20 cellular contexts compared by ENCODE assay signal in genomic region chr1:228197555-228198147, GRCh38.
"Had no signal": no experiment of that assay in that cellular context is flagged by ENCODE, and none has a peak within 500 bp of the region (broad histone marks: within the 10 kb centered on the region; RNA-seq: fewer than 3 reads in every experiment).

No MANE protein-coding gene starts in this region.

- H3K27ac Mint-ChIP-seq: activated naive CD8-positive, alpha-beta T cell treated with anti-CD3 and anti-CD28 coated beads for 36 hours; activated T-helper 1 cell treated with anti-CD3 and anti-CD28 coated beads, Interleukin-12 subunit alpha, Interleukin-12 subunit beta, Interleukin-2, Interleukin-4 antibody, amounts not matched to agents 30 ng/mL and 10 ng/mL and 1 ng/mL, durations not matched to agents 14 hours and 24 hours and 36 hours; endodermal cell; natural killer cell treated with Interleukin-12 subunit alpha and Interleukin-12 subunit beta and Interleukin-15 and Interleukin-18, amount 100 ng/mL, for 72 hours; stimulated activated naive CD8-positive, alpha-beta T cell treated with anti-CD3 and anti-CD28 coated beads, Interleukin-15, amount 100 ng/mL, for 72 hours; T-helper 17 cell had no signal

- H3K4me1 Mint-ChIP-seq: activated naive CD8-positive, alpha-beta T cell treated with anti-CD3 and anti-CD28 coated beads for 36 hours; endodermal cell; stimulated activated naive CD8-positive, alpha-beta T cell treated with anti-CD3 and anti-CD28 coated beads, Interleukin-15, amount 100 ng/mL, for 72 hours had no signal

- H3K4me3 Mint-ChIP-seq: activated naive CD8-positive, alpha-beta T cell treated with anti-CD3 and anti-CD28 coated beads for 36 hours; activated T-helper 1 cell treated with anti-CD3 and anti-CD28 coated beads, Interleukin-12 subunit alpha, Interleukin-12 subunit beta, Interleukin-2, Interleukin-4 antibody, amounts not matched to agents 30 ng/mL and 10 ng/mL and 1 ng/mL, durations not matched to agents 14 hours and 24 hours and 36 hours; endodermal cell; natural killer cell treated with Interleukin-12 subunit alpha and Interleukin-12 subunit beta and Interleukin-15 and Interleukin-18, amount 100 ng/mL, for 72 hours; stimulated activated naive CD8-positive, alpha-beta T cell treated with anti-CD3 and anti-CD28 coated beads, Interleukin-15, amount 100 ng/mL, for 72 hours; T-helper 17 cell had no signal

- H3K4me1 ChIP-seq: pancreas had no signal

- H3K27ac ChIP-seq: dorsolateral prefrontal cortex, epithelial cell of prostate, neutrophil, pancreas, VCaP had no signal

- H3K4me3 ChIP-seq: dorsolateral prefrontal cortex, pancreas had no signal

- H3K9me3 ChIP-seq: neutrophil, pancreas had no signal

- H3K36me3 ChIP-seq: neutrophil, pancreas had no signal

- ATAC-seq: natural killer cell treated with Interleukin-12 subunit alpha and Interleukin-12 subunit beta and Interleukin-15 and Interleukin-18, amount 100 ng/mL, for 72 hours; pancreas; stimulated activated naive CD8-positive, alpha-beta T cell treated with anti-CD3 and anti-CD28 coated beads, Interleukin-15, amount 100 ng/mL, for 72 hours; T-helper 17 cell had no signal

- H3K27me3 ChIP-seq: dorsolateral prefrontal cortex, neutrophil, pancreas had no signal

- H3K27me3 Mint-ChIP-seq: activated naive CD8-positive, alpha-beta T cell treated with anti-CD3 and anti-CD28 coated beads for 36 hours; natural killer cell treated with Interleukin-12 subunit alpha and Interleukin-12 subunit beta and Interleukin-15 and Interleukin-18, amount 100 ng/mL, for 72 hours; stimulated activated naive CD8-positive, alpha-beta T cell treated with anti-CD3 and anti-CD28 coated beads, Interleukin-15, amount 100 ng/mL, for 72 hours; T-helper 17 cell had no signal

- DNase-seq: activated CD4-positive, alpha-beta T cell treated with anti-CD3 and anti-CD28 coated beads, Interleukin-2, amount 50 U/mL, for 4 hours; activated naive CD4-positive, alpha-beta T cell; activated naive CD8-positive, alpha-beta T cell treated with anti-CD3 and anti-CD28 coated beads for 36 hours; amygdala; caudate nucleus; endodermal cell; foreskin fibroblast; glutamatergic neuron; mesendoderm; pancreas; stimulated activated CD4-positive, alpha-beta T cell treated with anti-CD3 and anti-CD28 coated beads, Interleukin-2, amount 100 ng/mL, for 48 hours; stimulated activated naive CD8-positive, alpha-beta T cell treated with anti-CD3 and anti-CD28 coated beads, Interleukin-15, amount 100 ng/mL, for 72 hours; T-helper 17 cell; trophoblast cell had no signal
